ENCODE assay signal across 19 cellular contexts in genomic region chr22:19972251-19972650, GRCh38. TPM values are rescaled to one million over a fixed set of nuclear protein-coding genes. Genes with fewer than 3 reads are reported as not detected.
DNase-seq lines count a peak whose midpoint lies in the region; ATAC-seq, FAIRE-seq and TF ChIP-seq lines count a peak whose summit lies in the region.
"Had no signal": no experiment of that assay in that cellular context is flagged by ENCODE, and none has a peak within 500 bp of the region (broad histone marks: within the 10 kb centered on the region; RNA-seq: fewer than 3 reads in every experiment).

No MANE protein-coding gene starts in this region.

- H3K27me3 Mint-ChIP-seq in endothelial cell (ENCODE audit: unreplicated experiment) (peaks cover 19% of the 10 kb centered on the region), neural crest cell (ENCODE audit: low read depth) (peaks cover 8% of the 10 kb centered on the region)

- H3K4me3 ChIP-seq in left ventricle myocardium inferior (no peak overlapping the region), upper lobe of right lung (no peak overlapping the region), pancreas (no peak overlapping the region)

- H3K9me3 Mint-ChIP-seq in endothelial cell (ENCODE audit: unreplicated experiment) = no peaks in the 10 kb centered on the region
- H3K9me3 Mint-ChIP-seq in neural crest cell = no peaks in the 10 kb centered on the region
- H3K9me3 Mint-ChIP-seq: CD14-positive monocyte had no signal

- TF ChIP-seq CTCF in left ventricle myocardium inferior (IDR thresholded peaks at IDR 0.05; ENCODE audit: borderline replicate concordance) (no peak), endothelial cell (IDR thresholded peaks at IDR 0.05; ENCODE audit: unreplicated experiment) (no peak), neural crest cell (conservative IDR thresholded peaks at IDR 0.05) (no peak), upper lobe of right lung (IDR thresholded peaks at IDR 0.05) (no peak), pancreas (IDR thresholded peaks at IDR 0.05) (no peak)

- H3K36me3 Mint-ChIP-seq in endothelial cell (ENCODE audit: low read depth, unreplicated experiment) (peaks cover 18% of the 10 kb centered on the region), neural crest cell (ENCODE audit: low read depth) (peaks cover 10% of the 10 kb centered on the region)

- DNase-seq in left ventricle myocardium inferior (no peak), Right ventricle myocardium superior (no peak), endothelial cell (ENCODE audit: low spot score) (no peak), neural crest cell (ENCODE audit: low read depth, low spot score) (no peak), upper lobe of right lung (no peak), pancreas (no peak), HPDE6-E6E7 (ENCODE audit: extremely low spot score) (no peak)
- DNase-seq: DMS53, GDM1, Kasumi-1, NCI-H1694, NCI-H2081 treated with DMSO at 0.1 percent for 48 hours, NCI-H2171 treated with DMSO at 0.1 percent for 48 hours, NCI-H526, SHP77 treated with DMSO at 0.1 percent for 48 hours had no signal

- H3K27me3 ChIP-seq in left ventricle myocardium inferior (ENCODE audit: low read depth) (no peaks in the 10 kb centered on the region), upper lobe of right lung (no peaks in the 10 kb centered on the region), pancreas (no peaks in the 10 kb centered on the region)

- ATAC-seq in Right ventricle myocardium superior (ENCODE audit: poor library complexity) = no peak
- no peak for ATAC-seq in upper lobe of right lung
- ATAC-seq in GM21381 (IDR thresholded peaks at IDR 0.05; ENCODE audit: unreplicated experiment) = no peak
- ATAC-seq in pancreas = no peak

- H3K4me1 Mint-ChIP-seq in endothelial cell (ENCODE audit: unreplicated experiment) (peaks cover 23% of the 10 kb centered on the region), neural crest cell (peaks cover 28% of the 10 kb centered on the region)

- intact Hi-C loops in left ventricle myocardium inferior (cut with micrococcal nuclease) = loop anchor here (5.0 kb wide), 1 partner anchor 40 kb away; no protein-coding TSS in a partner anchor
- intact Hi-C loops in Right ventricle myocardium superior (cut with DNase I) = loop anchor here (10.0 kb wide), 1 partner anchor 143 kb away; the partner anchor contains the start of genes RANBP1 and TRMT2A
- intact Hi-C loops in upper lobe of right lung (cut with DNase I) = no loop called here
- intact Hi-C loops in pancreas (cut with DNase I) = loop anchor here in 2 of 3 donors (10.0 kb wide), 3 partner anchors 53 to 313 kb away; partner anchors contain the start of gene TANGO2 (in 1 of the 2)

- WGBS in pancreas, 2 donors = 86 to 89% methylated on average over 9 of the region's 9 CpGs

- H3K27ac Mint-ChIP-seq in endothelial cell (ENCODE audit: unreplicated experiment) = peak overlapping the region; percentile 61
- no peak overlapping the region for H3K27ac Mint-ChIP-seq in neural crest cell (ENCODE audit: unreplicated experiment)
- H3K27ac Mint-ChIP-seq: CD14-positive monocyte had no signal

- H3K27ac ChIP-seq in left ventricle myocardium inferior (replicated peaks) = peak overlapping the region; percentile 37
- peak overlapping the region; percentile 36 for H3K27ac ChIP-seq in upper lobe of right lung
- no peak overlapping the region for H3K27ac ChIP-seq in pancreas

- H3K4me3 Mint-ChIP-seq in endothelial cell (ENCODE audit: unreplicated experiment) (peak overlapping the region; percentile 56), neural crest cell (peak overlapping the region; percentile 62)
- H3K4me3 Mint-ChIP-seq: CD14-positive monocyte had no signal

- FAIRE-seq in pancreas (lab: Jason Lieb, UNC) = no peak
- FAIRE-seq: A204.1, D721Med had no signal

- H3K36me3 ChIP-seq in left ventricle myocardium inferior (peaks cover 69% of the 10 kb centered on the region), upper lobe of right lung (peaks cover 34% of the 10 kb centered on the region), pancreas (peaks cover 0 to 5% (median 0%) of the 10 kb centered on the region in 3 donors)

- H3K9me3 ChIP-seq in left ventricle myocardium inferior (replicated peaks) (no peaks in the 10 kb centered on the region), upper lobe of right lung (no peaks in the 10 kb centered on the region), pancreas (no peaks in the 10 kb centered on the region)

- H3K4me1 ChIP-seq in left ventricle myocardium inferior (peaks cover 36% of the 10 kb centered on the region), upper lobe of right lung (peaks cover 9% of the 10 kb centered on the region), pancreas (no peaks in the 10 kb centered on the region)

RNA-seq across cellular contexts. Expression of gene TXNRD2, which starts 30.6 kb away (rescaled TPM):
- 35.2 TPM for total RNA-seq in left ventricle myocardium inferior
- 40.4 TPM for total RNA-seq in Right ventricle myocardium superior
- total RNA-seq in endothelial cell (ENCODE audit: unreplicated experiment) = 23.0 TPM
- 21.7 and 22.2 TPM in 2 replicates for total RNA-seq in neural crest cell
- 40.7 TPM for total RNA-seq in upper lobe of right lung
- 10 to 100 TPM in 5 of 6 donors, 1 to 10 TPM in 1; 9.6 to 16.9 (median 13.6) TPM for total RNA-seq in pancreas
- 10 to 100 TPM; 33.7 to 41.6 TPM for polyA plus RNA-seq in pancreas

RNA-seq across cellular contexts. Expression of gene COMT, which starts 30.7 kb away (rescaled TPM):
- 81.5 TPM for total RNA-seq in left ventricle myocardium inferior
- 75.3 TPM for total RNA-seq in Right ventricle myocardium superior
- 49.0 TPM for total RNA-seq in endothelial cell (ENCODE audit: unreplicated experiment)
- 70.9 and 86.4 TPM in 2 replicates for total RNA-seq in neural crest cell
- total RNA-seq in upper lobe of right lung = 175 TPM
- total RNA-seq in pancreas = 10 to 100 TPM; 48.9 to 95.0 (median 62.3) TPM
- 10 to 100 TPM; 47.9 to 87.8 TPM for polyA plus RNA-seq in pancreas

RNA-seq across cellular contexts. Expression of gene ARVCF, which starts 44.4 kb away (rescaled TPM):
- total RNA-seq in left ventricle myocardium inferior (25.4 TPM), Right ventricle myocardium superior (31.4 TPM), endothelial cell (ENCODE audit: unreplicated experiment) (67.3 TPM), neural crest cell (93.5 and 105 TPM in 2 replicates), upper lobe of right lung (25.4 TPM), pancreas (10 to 100 TPM in 3 of 6 donors, 1 to 10 TPM in 3; 5.0 to 19.4 (median 9.5) TPM)
- polyA plus RNA-seq in pancreas = 10 to 100 TPM; 52.5 to 57.8 TPM

RNA-seq across cellular contexts. Expression of gene TANGO2, which starts 48.7 kb away (rescaled TPM):
- total RNA-seq in left ventricle myocardium inferior = 71.7 TPM
- 62.3 TPM for total RNA-seq in Right ventricle myocardium superior
- 15.3 TPM for total RNA-seq in endothelial cell (ENCODE audit: unreplicated experiment)
- 12.8 and 13.4 TPM in 2 replicates for total RNA-seq in neural crest cell
- 37.8 TPM for total RNA-seq in upper lobe of right lung
- 10 to 100 TPM in 3 of 6 donors, 1 to 10 TPM in 3; 4.0 to 18.3 (median 9.6) TPM for total RNA-seq in pancreas
- polyA plus RNA-seq in pancreas = 10 to 100 TPM; 16.5 to 20.4 TPM

Comparison
In these comparisons a context has a peak if more than half of its experiments do, and no peak if none do; other contexts are left out.
1. H3K27ac ChIP-seq: peak in left ventricle myocardium inferior (single experiment) and upper lobe of right lung (single experiment); none in pancreas (0 of 4).